27 cellular contexts compared by ENCODE assay signal in genomic region chr10:50333872-50334271, GRCh38.
"Had no signal": no experiment of that assay in that cellular context is flagged by ENCODE, and none has a peak within 500 bp of the region (broad histone marks: within the 10 kb centered on the region; RNA-seq: fewer than 3 reads in every experiment).

No MANE protein-coding gene starts in this region.

- H3K27me3 ChIP-seq: colonic mucosa, left lung, neural progenitor cell, right lobe of liver, stomach, thyroid gland, vagina had no signal

- H3K27ac Mint-ChIP-seq: dendritic cell treated with granulocyte-macrophage colony-stimulating factor and Interleukin-4, amounts not matched to agents 40 ng/mL and 50 ng/mL, for 4 days; naive thymus-derived CD4-positive, alpha-beta T cell; nephron; neural progenitor cell had no signal

- H3K36me3 ChIP-seq: colonic mucosa, left lung, neural progenitor cell, right lobe of liver, thyroid gland, vagina had no signal

- H3K4me3 ChIP-seq: colonic mucosa, left lung, neural progenitor cell, right lobe of liver, smooth muscle cell, stomach, thyroid gland, vagina had no signal

- H3K36me3 Mint-ChIP-seq: neural progenitor cell had no signal

- H3K27ac ChIP-seq: colonic mucosa, left lung, neural progenitor cell, parathyroid adenoma, right lobe of liver, stomach, thyroid gland, vagina had no signal

- H3K27me3 Mint-ChIP-seq: dendritic cell treated with granulocyte-macrophage colony-stimulating factor and Interleukin-4, amounts not matched to agents 40 ng/mL and 50 ng/mL, for 4 days; naive thymus-derived CD4-positive, alpha-beta T cell; progenitor cell of endocrine pancreas had no signal

- H3K9me3 Mint-ChIP-seq: dendritic cell treated with granulocyte-macrophage colony-stimulating factor and Interleukin-4, amounts not matched to agents 40 ng/mL and 50 ng/mL, for 4 days; nephron; neural progenitor cell had no signal

- H3K9me3 ChIP-seq: colonic mucosa, left lung, right lobe of liver, stomach, thyroid gland, vagina had no signal

- H3K4me1 Mint-ChIP-seq: nephron, neural progenitor cell had no signal

- DNase-seq: colonic mucosa; effector memory CD4-positive, alpha-beta T cell; erythroblast; head of caudate nucleus; left lung; mesendoderm; midbrain; naive thymus-derived CD4-positive, alpha-beta T cell; right lobe of liver; stimulated activated CD4-positive, alpha-beta T cell treated with anti-CD3 and anti-CD28 coated beads, Interleukin-12 subunit alpha, Interleukin-12 subunit beta, amount 100 ng/mL, for 4 hours; stimulated activated CD4-positive, alpha-beta T cell treated with anti-CD3 and anti-CD28 coated beads, Interleukin-1b, Interleukin-23, amount 100 ng/mL, for 48 hours; stimulated activated CD4-positive, alpha-beta T cell treated with anti-CD3 and anti-CD28 coated beads, Interleukin-4, amount 100 ng/mL, for 1 hour; stimulated activated CD8-positive, alpha-beta memory T cell treated with anti-CD3 and anti-CD28 coated beads, Interleukin-4, amount 100 ng/mL, for 48 hours; stimulated activated naive CD4-positive, alpha-beta T cell treated with Interleukin-2 at 50 U/mL for 16 hours; stomach; thyroid gland; trophoblast cell had no signal

- H3K4me3 Mint-ChIP-seq: dendritic cell treated with granulocyte-macrophage colony-stimulating factor and Interleukin-4, amounts not matched to agents 40 ng/mL and 50 ng/mL, for 4 days; nephron; neural progenitor cell had no signal

- FAIRE-seq: endometrium, frontal cortex, keratinocyte had no signal

- H3K4me1 ChIP-seq: colonic mucosa, neural progenitor cell, right lobe of liver, thyroid gland, vagina had no signal

- ATAC-seq: left lung; naive thymus-derived CD4-positive, alpha-beta T cell; right lobe of liver had no signal
